In genomic region chr6:54846243-54846856, GRCh38 we compare ENCODE assay signal across 1 cellular context.
TF ChIP-seq lines count a peak whose summit lies in the region.

Gene FAM83B, plus strand, starts transcription at chr6:54846771. Its CDS starts 23,476 bp downstream, at chr6:54870247.

TF ChIP-seq in HCT116, 20 proteins besides CTCF, POLR2A, EP300 and RAD21 (continued from another document):
- TF ChIP-seq ZBTB33 (IDR thresholded peaks at IDR 0.05; ENCODE audit: extremely low read depth, insufficient replicate concordance, low read length), result no peak
- no peak for TF ChIP-seq JUND (IDR thresholded peaks at IDR 0.05)
- no peak for TF ChIP-seq ZNF274 (IDR thresholded peaks at IDR 0.05; ENCODE audit: low read depth, low read length)
- no peak for TF ChIP-seq FOSL1 (IDR thresholded peaks at IDR 0.05; ENCODE audit: low read depth)
- TF ChIP-seq TCF7L2 (IDR thresholded peaks at IDR 0.05; ENCODE audit: borderline replicate concordance, extremely low read depth, insufficient read depth, insufficient read length), result no peak
- peak; percentile 49; the same call in 1 of the 2 replicates for TF ChIP-seq EGR1 (IDR thresholded peaks at IDR 0.05; ENCODE audit: low read depth)
- TF ChIP-seq REST (IDR thresholded peaks at IDR 0.05; ENCODE audit: low read depth), result no peak
- TF ChIP-seq YY1 (IDR thresholded peaks at IDR 0.05; ENCODE audit: extremely low read depth, insufficient replicate concordance, low read depth, low read length), result no peak
- peak; percentile 63 for TF ChIP-seq MAX (IDR thresholded peaks at IDR 0.05)
- no peak for TF ChIP-seq EZH2 (IDR thresholded peaks at IDR 0.05)
